In genomic region chr5:6820851-6821479, GRCh38 we compare ENCODE assay signal across 8 cellular contexts.
DNase-seq lines count a peak whose midpoint lies in the region; ATAC-seq, FAIRE-seq and TF ChIP-seq lines count a peak whose summit lies in the region.

No MANE protein-coding gene starts in this region.

- peaks cover 8% of the 10 kb centered on the region for H3K9me3 Mint-ChIP-seq in activated naive CD8-positive, alpha-beta T cell treated with anti-CD3 and anti-CD28 coated beads for 36 hours

- H4K20me1 ChIP-seq in KMS-11 (ENCODE audit: insufficient read depth): no peaks in the 10 kb centered on the region

- 32 to 33% methylated on average over 12 of the region's 12 CpGs for WGBS in upper lobe of left lung, 2 donors

- no peaks in the 10 kb centered on the region for H3K4me1 Mint-ChIP-seq in activated naive CD8-positive, alpha-beta T cell treated with anti-CD3 and anti-CD28 coated beads for 36 hours

- TF ChIP-seq CTCF in KMS-11 (conservative IDR thresholded peaks at IDR 0.05; ENCODE audit: low read depth, low read length): peak; percentile 98
- peak in 5 of 6 experiments; percentile 17 to 42 (median 22) for TF ChIP-seq CTCF in upper lobe of left lung (IDR thresholded peaks at IDR 0.05)

- H3K27me3 Mint-ChIP-seq in activated naive CD8-positive, alpha-beta T cell treated with anti-CD3 and anti-CD28 coated beads for 36 hours: peaks cover 19% of the 10 kb centered on the region

- H3K27ac ChIP-seq in KMS-11: no peak overlapping the region
- no peak overlapping the region for H3K27ac ChIP-seq in upper lobe of left lung

- ATAC-seq in GM18511 (IDR thresholded peaks at IDR 0.05; ENCODE audit: unreplicated experiment) (peak; percentile 69), upper lobe of left lung (ENCODE audit: low FRiP score in 2 of 2) (no peak)

- H3K36me3 ChIP-seq in KMS-11 (ENCODE audit: insufficient read depth) (no peaks in the 10 kb centered on the region), upper lobe of left lung (no peaks in the 10 kb centered on the region)

- DNase-seq in Ammon's horn (ENCODE audit: low spot score) (peak; percentile 33), RCC 7860 (ENCODE audit: low spot score) (peak; percentile 33), kidney glomerular epithelial cell (lab: John Stamatoyannopoulos, UW) (peak; percentile 6), upper lobe of left lung (no peak), middle frontal gyrus (ENCODE audit: extremely low spot score, low spot score) (no peak)
- DNase-seq in activated naive CD8-positive, alpha-beta T cell treated with anti-CD3 and anti-CD28 coated beads for 36 hours: peak; percentile 57

- no peak overlapping the region for H3K4me3 Mint-ChIP-seq in activated naive CD8-positive, alpha-beta T cell treated with anti-CD3 and anti-CD28 coated beads for 36 hours

- no peak overlapping the region for H3K4me2 ChIP-seq in KMS-11

- no peak for TF ChIP-seq POLR2A in upper lobe of left lung (IDR thresholded peaks at IDR 0.05)

- FAIRE-seq in RCC 7860 (lab: Jason Lieb, UNC): no peak

- H3K27me3 ChIP-seq in KMS-11 (ENCODE audit: insufficient read depth, low read depth): no peaks in the 10 kb centered on the region
- peaks cover 0 to 2% (median 0%) of the 10 kb centered on the region in 4 donors for H3K27me3 ChIP-seq in upper lobe of left lung

- H3K9me3 ChIP-seq in upper lobe of left lung: peaks cover 0 to 17% (median 15%) of the 10 kb centered on the region in 4 donors

- no peak for TF ChIP-seq EP300 in upper lobe of left lung (IDR thresholded peaks at IDR 0.05)

- H3K79me2 ChIP-seq in KMS-11 (ENCODE audit: insufficient read depth, low read depth): no peaks in the 10 kb centered on the region

- H3K27ac Mint-ChIP-seq in activated naive CD8-positive, alpha-beta T cell treated with anti-CD3 and anti-CD28 coated beads for 36 hours: no peak overlapping the region

- no peak overlapping the region for H2AFZ ChIP-seq in KMS-11 (ENCODE audit: low read depth)

- H3K4me3 ChIP-seq in KMS-11 (IDR thresholded peaks at IDR 0.05; ENCODE audit: insufficient read depth, low read depth, low read length) (no peak overlapping the region), upper lobe of left lung (no peak overlapping the region)

- H3K4me1 ChIP-seq in KMS-11 (ENCODE audit: low read depth, poor library complexity, severe bottlenecking) (no peaks in the 10 kb centered on the region), upper lobe of left lung (no peaks in the 10 kb centered on the region)

- H3K36me3 Mint-ChIP-seq in activated naive CD8-positive, alpha-beta T cell treated with anti-CD3 and anti-CD28 coated beads for 36 hours: peaks cover 3% of the 10 kb centered on the region

- H3K9ac ChIP-seq in KMS-11: no peak overlapping the region

Comparison
In these comparisons a context has a peak if more than half of its experiments do, and no peak if none do; other contexts are left out.
1. DNase-seq: peak in Ammon's horn (single experiment), RCC 7860 (single experiment), activated naive CD8-positive, alpha-beta T cell treated with anti-CD3 and anti-CD28 coated beads for 36 hours (single experiment) and kidney glomerular epithelial cell (single experiment); none in upper lobe of left lung (0 of 2) and middle frontal gyrus (single experiment).